In the genomic region with DNA sequence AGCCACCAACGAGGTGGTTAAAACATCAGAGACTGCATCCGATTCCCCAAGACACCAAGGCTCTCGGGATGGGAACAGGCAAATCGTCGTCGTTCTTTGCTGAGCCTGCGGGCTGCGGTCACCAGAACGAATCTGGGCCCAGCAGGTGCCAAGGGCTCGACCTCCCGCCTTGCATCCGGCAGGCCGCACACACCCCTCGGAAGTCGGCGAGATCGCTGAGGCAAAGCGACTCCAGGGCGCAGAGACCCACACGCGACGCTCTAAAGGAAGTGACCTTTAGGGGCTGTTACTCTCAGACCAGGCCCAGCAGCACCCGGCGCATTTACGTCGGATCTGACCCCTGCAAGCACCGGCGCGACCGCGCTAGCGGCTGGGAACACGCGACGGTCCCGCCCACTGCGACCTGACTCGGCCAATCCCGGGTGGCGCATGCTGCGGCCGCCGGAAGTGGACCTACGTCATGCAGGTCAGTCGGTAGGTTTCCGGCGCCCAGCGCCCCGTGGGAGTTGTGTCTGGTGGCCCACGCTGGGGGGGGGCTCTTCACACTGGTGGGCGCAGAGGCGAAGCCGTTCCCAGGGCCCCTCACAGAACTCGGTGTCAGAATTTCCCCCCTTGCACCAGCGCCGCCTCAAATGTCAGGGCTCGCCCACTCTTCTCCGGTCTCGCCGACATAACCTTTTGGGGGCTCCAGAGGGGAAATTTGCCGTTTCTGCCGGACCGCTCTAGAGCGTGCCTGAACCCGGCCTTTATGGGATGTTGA, we compare ENCODE assay signal across 1 cellular context.
A peak's percentile ranks its signal among the peaks of the same experiment; 100 is the strongest.
TF ChIP-seq lines count a peak whose summit lies in the region.

No MANE protein-coding gene starts in this region.

TF ChIP-seq in HepG2, 621 proteins besides CTCF, POLR2A, EP300 and RAD21 (continued from another document and continues in another):
- TF ChIP-seq, protein P1, sequence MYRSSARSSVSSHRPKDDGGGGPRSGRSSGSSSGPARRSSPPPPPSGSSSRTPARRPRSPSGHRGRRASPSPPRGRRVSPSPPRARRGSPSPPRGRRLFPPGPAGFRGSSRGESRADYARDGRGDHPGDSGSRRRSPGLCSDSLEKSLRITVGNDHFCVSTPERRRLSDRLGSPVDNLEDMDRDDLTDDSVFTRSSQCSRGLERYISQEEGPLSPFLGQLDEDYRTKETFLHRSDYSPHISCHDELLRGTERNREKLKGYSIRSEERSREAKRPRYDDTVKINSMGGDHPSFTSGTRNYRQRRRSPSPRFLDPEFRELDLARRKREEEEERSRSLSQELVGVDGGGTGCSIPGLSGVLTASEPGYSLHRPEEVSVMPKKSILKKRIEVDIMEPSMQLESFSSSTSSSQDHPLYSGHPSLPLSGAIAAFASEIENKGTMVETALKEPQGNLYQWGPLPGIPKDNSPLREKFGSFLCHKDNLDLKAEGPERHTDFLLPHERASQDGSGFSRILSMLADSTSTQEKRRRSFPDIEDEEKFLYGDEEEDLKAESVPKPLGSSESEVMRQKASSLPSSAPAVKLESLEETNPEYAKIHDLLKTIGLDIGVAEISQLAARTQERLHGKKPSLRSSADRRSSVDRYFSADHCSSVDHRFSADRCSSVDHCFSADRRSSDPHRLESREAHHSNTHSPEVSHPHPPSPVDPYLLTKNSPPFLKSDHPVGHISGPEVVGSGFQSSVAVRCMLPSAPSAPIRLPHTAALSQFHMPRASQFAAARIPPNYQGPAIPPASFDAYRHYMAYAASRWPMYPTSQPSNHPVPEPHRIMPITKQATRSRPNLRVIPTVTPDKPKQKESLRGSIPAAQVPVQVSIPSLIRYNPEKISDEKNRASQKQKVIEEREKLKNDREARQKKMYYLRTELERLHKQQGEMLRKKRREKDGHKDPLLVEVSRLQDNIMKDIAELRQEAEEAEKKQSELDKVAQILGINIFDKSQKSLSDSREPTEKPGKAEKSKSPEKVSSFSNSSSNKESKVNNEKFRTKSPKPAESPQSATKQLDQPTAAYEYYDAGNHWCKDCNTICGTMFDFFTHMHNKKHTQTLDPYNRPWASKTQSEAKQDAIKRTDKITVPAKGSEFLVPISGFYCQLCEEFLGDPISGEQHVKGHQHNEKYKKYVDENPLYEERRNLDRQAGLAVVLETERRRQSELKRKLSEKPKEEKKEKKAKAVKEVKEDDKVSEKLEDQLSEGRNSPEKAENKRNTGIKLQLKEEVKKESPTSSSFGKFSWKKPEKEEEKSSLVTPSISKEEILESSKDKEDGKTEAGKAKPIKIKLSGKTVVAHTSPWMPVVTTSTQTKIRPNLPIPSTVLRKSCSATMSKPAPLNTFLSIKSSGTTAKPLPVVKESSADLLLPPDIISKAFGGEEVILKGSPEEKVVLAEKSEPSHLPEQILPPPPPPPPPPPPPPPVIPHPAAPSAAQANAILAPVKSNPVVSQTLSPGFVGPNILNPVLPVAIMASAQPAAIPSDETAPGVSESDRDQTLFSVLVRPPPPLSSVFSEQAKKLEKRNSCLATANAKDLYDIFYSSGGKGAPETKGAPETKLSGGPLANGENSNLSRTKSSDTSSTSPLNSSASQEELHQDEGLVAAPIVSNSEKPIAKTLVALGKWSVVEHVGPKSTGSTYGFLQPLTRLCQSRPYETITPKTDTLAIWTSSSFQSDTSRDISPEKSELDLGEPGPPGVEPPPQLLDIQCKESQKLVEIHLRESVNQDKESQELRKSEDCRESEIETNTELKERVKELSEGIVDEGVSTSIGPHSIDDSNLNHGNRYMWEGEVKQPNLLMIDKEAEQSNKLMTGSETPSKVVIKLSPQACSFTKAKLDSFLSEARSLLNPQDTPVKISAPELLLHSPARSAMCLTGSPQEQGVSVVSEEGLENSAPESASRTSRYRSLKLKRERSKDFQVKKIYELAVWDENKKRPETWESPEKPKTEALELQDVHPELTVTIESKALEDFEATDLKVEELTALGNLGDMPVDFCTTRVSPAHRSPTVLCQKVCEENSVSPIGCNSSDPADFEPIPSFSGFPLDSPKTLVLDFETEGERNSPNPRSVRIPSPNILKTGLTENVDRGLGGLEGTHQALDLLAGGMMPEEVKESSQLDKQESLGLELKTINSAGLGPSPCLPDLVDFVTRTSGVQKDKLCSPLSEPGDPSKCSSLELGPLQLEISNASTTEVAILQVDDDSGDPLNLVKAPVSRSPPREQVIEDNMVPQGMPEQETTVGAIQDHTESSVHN (CRISPR knock-in tag; IDR thresholded peaks at IDR 0.05), result no peak
- TF ChIP-seq, protein P2, sequence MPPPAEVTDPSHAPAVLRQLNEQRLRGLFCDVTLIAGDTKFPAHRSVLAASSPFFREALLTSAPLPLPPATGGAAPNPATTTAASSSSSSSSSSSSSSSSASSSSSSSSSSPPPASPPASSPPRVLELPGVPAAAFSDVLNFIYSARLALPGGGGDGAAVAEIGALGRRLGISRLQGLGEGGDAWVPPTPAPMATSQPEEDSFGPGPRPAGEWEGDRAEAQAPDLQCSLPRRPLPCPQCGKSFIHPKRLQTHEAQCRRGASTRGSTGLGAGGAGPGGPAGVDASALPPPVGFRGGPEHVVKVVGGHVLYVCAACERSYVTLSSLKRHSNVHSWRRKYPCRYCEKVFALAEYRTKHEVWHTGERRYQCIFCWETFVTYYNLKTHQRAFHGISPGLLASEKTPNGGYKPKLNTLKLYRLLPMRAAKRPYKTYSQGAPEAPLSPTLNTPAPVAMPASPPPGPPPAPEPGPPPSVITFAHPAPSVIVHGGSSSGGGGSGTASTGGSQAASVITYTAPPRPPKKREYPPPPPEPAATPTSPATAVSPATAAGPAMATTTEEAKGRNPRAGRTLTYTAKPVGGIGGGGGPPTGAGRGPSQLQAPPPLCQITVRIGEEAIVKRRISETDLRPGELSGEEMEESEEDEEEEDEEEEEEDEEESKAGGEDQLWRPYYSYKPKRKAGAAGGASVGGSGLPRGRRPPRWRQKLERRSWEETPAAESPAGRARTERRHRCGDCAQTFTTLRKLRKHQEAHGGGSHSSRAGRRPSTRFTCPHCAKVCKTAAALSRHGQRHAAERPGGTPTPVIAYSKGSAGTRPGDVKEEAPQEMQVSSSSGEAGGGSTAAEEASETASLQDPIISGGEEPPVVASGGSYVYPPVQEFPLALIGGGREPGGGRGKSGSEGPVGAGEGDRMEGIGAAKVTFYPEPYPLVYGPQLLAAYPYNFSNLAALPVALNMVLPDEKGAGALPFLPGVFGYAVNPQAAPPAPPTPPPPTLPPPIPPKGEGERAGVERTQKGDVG (CRISPR knock-in tag; IDR thresholded peaks at IDR 0.05; ENCODE audit: borderline replicate concordance), result no peak
- no peak for TF ChIP-seq ZNF441 (CRISPR knock-in tag; IDR thresholded peaks at IDR 0.05; ENCODE audit: borderline replicate concordance)
- peak; percentile 89; the same call in 1 of the 2 replicates for TF ChIP-seq YEATS2 (CRISPR knock-in tag; IDR thresholded peaks at IDR 0.05; ENCODE audit: borderline replicate concordance)
- no peak for TF ChIP-seq ARNTL (CRISPR knock-in tag; IDR thresholded peaks at IDR 0.05)
- TF ChIP-seq, protein P3, sequence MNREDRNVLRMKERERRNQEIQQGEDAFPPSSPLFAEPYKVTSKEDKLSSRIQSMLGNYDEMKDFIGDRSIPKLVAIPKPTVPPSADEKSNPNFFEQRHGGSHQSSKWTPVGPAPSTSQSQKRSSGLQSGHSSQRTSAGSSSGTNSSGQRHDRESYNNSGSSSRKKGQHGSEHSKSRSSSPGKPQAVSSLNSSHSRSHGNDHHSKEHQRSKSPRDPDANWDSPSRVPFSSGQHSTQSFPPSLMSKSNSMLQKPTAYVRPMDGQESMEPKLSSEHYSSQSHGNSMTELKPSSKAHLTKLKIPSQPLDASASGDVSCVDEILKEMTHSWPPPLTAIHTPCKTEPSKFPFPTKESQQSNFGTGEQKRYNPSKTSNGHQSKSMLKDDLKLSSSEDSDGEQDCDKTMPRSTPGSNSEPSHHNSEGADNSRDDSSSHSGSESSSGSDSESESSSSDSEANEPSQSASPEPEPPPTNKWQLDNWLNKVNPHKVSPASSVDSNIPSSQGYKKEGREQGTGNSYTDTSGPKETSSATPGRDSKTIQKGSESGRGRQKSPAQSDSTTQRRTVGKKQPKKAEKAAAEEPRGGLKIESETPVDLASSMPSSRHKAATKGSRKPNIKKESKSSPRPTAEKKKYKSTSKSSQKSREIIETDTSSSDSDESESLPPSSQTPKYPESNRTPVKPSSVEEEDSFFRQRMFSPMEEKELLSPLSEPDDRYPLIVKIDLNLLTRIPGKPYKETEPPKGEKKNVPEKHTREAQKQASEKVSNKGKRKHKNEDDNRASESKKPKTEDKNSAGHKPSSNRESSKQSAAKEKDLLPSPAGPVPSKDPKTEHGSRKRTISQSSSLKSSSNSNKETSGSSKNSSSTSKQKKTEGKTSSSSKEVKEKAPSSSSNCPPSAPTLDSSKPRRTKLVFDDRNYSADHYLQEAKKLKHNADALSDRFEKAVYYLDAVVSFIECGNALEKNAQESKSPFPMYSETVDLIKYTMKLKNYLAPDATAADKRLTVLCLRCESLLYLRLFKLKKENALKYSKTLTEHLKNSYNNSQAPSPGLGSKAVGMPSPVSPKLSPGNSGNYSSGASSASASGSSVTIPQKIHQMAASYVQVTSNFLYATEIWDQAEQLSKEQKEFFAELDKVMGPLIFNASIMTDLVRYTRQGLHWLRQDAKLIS (CRISPR knock-in tag; IDR thresholded peaks at IDR 0.05), result no peak
- TF ChIP-seq, protein P4, sequence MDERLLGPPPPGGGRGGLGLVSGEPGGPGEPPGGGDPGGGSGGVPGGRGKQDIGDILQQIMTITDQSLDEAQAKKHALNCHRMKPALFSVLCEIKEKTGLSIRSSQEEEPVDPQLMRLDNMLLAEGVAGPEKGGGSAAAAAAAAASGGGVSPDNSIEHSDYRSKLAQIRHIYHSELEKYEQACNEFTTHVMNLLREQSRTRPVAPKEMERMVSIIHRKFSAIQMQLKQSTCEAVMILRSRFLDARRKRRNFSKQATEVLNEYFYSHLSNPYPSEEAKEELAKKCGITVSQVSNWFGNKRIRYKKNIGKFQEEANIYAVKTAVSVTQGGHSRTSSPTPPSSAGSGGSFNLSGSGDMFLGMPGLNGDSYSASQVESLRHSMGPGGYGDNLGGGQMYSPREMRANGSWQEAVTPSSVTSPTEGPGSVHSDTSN (CRISPR knock-in tag; IDR thresholded peaks at IDR 0.05), result no peak
- TF ChIP-seq SCMH1 (CRISPR knock-in tag; IDR thresholded peaks at IDR 0.05; ENCODE audit: borderline replicate concordance), result no peak
- TF ChIP-seq PRPF4 (IDR thresholded peaks at IDR 0.05; ENCODE audit: low read depth, low read length, poor library complexity, severe bottlenecking), result no peak
- TF ChIP-seq, protein P5, sequence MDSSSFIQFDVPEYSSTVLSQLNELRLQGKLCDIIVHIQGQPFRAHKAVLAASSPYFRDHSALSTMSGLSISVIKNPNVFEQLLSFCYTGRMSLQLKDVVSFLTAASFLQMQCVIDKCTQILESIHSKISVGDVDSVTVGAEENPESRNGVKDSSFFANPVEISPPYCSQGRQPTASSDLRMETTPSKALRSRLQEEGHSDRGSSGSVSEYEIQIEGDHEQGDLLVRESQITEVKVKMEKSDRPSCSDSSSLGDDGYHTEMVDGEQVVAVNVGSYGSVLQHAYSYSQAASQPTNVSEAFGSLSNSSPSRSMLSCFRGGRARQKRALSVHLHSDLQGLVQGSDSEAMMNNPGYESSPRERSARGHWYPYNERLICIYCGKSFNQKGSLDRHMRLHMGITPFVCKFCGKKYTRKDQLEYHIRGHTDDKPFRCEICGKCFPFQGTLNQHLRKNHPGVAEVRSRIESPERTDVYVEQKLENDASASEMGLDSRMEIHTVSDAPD (CRISPR knock-in tag; IDR thresholded peaks at IDR 0.05), result no peak
- no peak for TF ChIP-seq ZNF546 (CRISPR knock-in tag; conservative IDR thresholded peaks at IDR 0.05)
- TF ChIP-seq ZNF224 (CRISPR knock-in tag; IDR thresholded peaks at IDR 0.05), result peak; percentile 87; the same call in 1 of the 2 replicates
- no peak for TF ChIP-seq MLLT10 (CRISPR knock-in tag; IDR thresholded peaks at IDR 0.05)
- no peak for TF ChIP-seq NFATC3 (CRISPR knock-in tag; IDR thresholded peaks at IDR 0.05)
- no peak for TF ChIP-seq HDAC6 (IDR thresholded peaks at IDR 0.05; ENCODE audit: low read depth, low read length)
- TF ChIP-seq, protein P6, sequence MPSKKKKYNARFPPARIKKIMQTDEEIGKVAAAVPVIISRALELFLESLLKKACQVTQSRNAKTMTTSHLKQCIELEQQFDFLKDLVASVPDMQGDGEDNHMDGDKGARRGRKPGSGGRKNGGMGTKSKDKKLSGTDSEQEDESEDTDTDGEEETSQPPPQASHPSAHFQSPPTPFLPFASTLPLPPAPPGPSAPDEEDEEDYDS (CRISPR knock-in tag; IDR thresholded peaks at IDR 0.05), result peak; percentile 55
- TF ChIP-seq, protein P7, sequence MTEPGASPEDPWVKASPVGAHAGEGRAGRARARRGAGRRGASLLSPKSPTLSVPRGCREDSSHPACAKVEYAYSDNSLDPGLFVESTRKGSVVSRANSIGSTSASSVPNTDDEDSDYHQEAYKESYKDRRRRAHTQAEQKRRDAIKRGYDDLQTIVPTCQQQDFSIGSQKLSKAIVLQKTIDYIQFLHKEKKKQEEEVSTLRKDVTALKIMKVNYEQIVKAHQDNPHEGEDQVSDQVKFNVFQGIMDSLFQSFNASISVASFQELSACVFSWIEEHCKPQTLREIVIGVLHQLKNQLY (CRISPR knock-in tag; IDR thresholded peaks at IDR 0.05), result no peak
- TF ChIP-seq MAFF (IDR thresholded peaks at IDR 0.05; ENCODE audit: low read depth, low read length), result no peak
- no peak for TF ChIP-seq ZNF30 (CRISPR knock-in tag; IDR thresholded peaks at IDR 0.05)
- no peak for TF ChIP-seq ATAD3A (CRISPR knock-in tag; IDR thresholded peaks at IDR 0.05)
- TF ChIP-seq HNRNPK (IDR thresholded peaks at IDR 0.05; ENCODE audit: low read depth, low read length, poor library complexity, severe bottlenecking), result no peak
- TF ChIP-seq ZNF773 (CRISPR knock-in tag; IDR thresholded peaks at IDR 0.05; ENCODE audit: borderline replicate concordance), result no peak
- no peak for TF ChIP-seq BORCS8-MEF2B (CRISPR knock-in tag; IDR thresholded peaks at IDR 0.05)
- TF ChIP-seq, protein P8, sequence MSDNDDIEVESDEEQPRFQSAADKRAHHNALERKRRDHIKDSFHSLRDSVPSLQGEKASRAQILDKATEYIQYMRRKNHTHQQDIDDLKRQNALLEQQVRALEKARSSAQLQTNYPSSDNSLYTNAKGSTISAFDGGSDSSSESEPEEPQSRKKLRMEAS (IDR thresholded peaks at IDR 0.05), result peak; percentile 82
- no peak for TF ChIP-seq U2AF2 (IDR thresholded peaks at IDR 0.05; ENCODE audit: low read depth, low read length)
- 0 out of 2 replicates have a peak, but pooled peaks have one; percentile 12 for TF ChIP-seq ZBTB38 (CRISPR knock-in tag; IDR thresholded peaks at IDR 0.05)
- no peak for TF ChIP-seq NCOA1 (CRISPR knock-in tag; IDR thresholded peaks at IDR 0.05)
- no peak for TF ChIP-seq ZNF44 (CRISPR knock-in tag; IDR thresholded peaks at IDR 0.05)
- TF ChIP-seq, protein P9, sequence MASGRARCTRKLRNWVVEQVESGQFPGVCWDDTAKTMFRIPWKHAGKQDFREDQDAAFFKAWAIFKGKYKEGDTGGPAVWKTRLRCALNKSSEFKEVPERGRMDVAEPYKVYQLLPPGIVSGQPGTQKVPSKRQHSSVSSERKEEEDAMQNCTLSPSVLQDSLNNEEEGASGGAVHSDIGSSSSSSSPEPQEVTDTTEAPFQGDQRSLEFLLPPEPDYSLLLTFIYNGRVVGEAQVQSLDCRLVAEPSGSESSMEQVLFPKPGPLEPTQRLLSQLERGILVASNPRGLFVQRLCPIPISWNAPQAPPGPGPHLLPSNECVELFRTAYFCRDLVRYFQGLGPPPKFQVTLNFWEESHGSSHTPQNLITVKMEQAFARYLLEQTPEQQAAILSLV (CRISPR knock-in tag; IDR thresholded peaks at IDR 0.05; ENCODE audit: borderline replicate concordance), result peak; percentile 42; the same call in 1 of the 2 replicates
- no peak; the same call in 1 of the 2 replicates for TF ChIP-seq ZNF160 (CRISPR knock-in tag; IDR thresholded peaks at IDR 0.05)
- TF ChIP-seq ZNF768 (CRISPR knock-in tag; IDR thresholded peaks at IDR 0.05), result 0 out of 2 replicates have a peak, but pooled peaks have one; percentile 57
- TF ChIP-seq MZF1 (CRISPR knock-in tag; IDR thresholded peaks at IDR 0.05; ENCODE audit: borderline replicate concordance), result no peak
- peak; percentile 28; the same call in 1 of the 2 replicates for TF ChIP-seq IRF2 (CRISPR knock-in tag; IDR thresholded peaks at IDR 0.05)
- TF ChIP-seq ZNF549 (CRISPR knock-in tag; IDR thresholded peaks at IDR 0.05), result no peak
- TF ChIP-seq TMF1 (CRISPR knock-in tag; IDR thresholded peaks at IDR 0.05; ENCODE audit: low read depth), result no peak
- no peak for TF ChIP-seq TEAD2 (CRISPR knock-in tag; IDR thresholded peaks at IDR 0.05)
- no peak for TF ChIP-seq CHD4 (IDR thresholded peaks at IDR 0.05; ENCODE audit: borderline replicate concordance, low read length)
